ENCODE assay signal across 8 cellular contexts in genomic region chr3:185299918-185300426, GRCh38. TPM values are rescaled to one million over a fixed set of nuclear protein-coding genes. Genes with fewer than 3 reads are reported as not detected.
A peak's percentile ranks its signal among the peaks of the same experiment; 100 is the strongest.
DNase-seq lines count a peak whose midpoint lies in the region; ATAC-seq and TF ChIP-seq lines count a peak whose summit lies in the region.
"Not testable (repeated sequence)": the region's sequence is repeated elsewhere in the genome, so short reads cannot be mapped to it uniquely, and the experiment has no call there.

No MANE protein-coding gene starts in this region.

- H3K9me3 Mint-ChIP-seq in activated CD8-positive, alpha-beta memory T cell treated with anti-CD3 and anti-CD28 coated beads, Interleukin-2, amount 10 ng/mL, durations not matched to agents 7 days and 5 days (ENCODE audit: low read depth); stimulated activated memory B cell treated with anti-CD40 and anti-IgM and Interleukin-4, amounts not matched to agents 10 μg/mL and 1 μg/mL and 100 μg/mL, for 72 hours: not testable (repeated sequence)

- peak; percentile 68 for ATAC-seq in GM18505 (IDR thresholded peaks at IDR 0.05; ENCODE audit: unreplicated experiment)
- ATAC-seq in GM19328 (IDR thresholded peaks at IDR 0.05; ENCODE audit: unreplicated experiment): peak; percentile 68
- peak; percentile 95 for ATAC-seq in GM21619 (IDR thresholded peaks at IDR 0.05; ENCODE audit: unreplicated experiment)
- ATAC-seq in HG02885 (IDR thresholded peaks at IDR 0.05; ENCODE audit: poor library complexity, unreplicated experiment): peak; percentile 89
- peak; percentile 70 for ATAC-seq in HG03432 (IDR thresholded peaks at IDR 0.05; ENCODE audit: unreplicated experiment)
- ATAC-seq in activated CD8-positive, alpha-beta memory T cell treated with anti-CD3 and anti-CD28 coated beads, Interleukin-2, amount 10 ng/mL, durations not matched to agents 7 days and 5 days: not testable (repeated sequence)
- peak; percentile 95 for ATAC-seq in stimulated activated memory B cell treated with anti-CD40 and anti-IgM and Interleukin-4, amounts not matched to agents 10 μg/mL and 1 μg/mL and 100 μg/mL, for 72 hours

- H3K4me3 Mint-ChIP-seq in activated CD8-positive, alpha-beta memory T cell treated with anti-CD3 and anti-CD28 coated beads, Interleukin-2, amount 10 ng/mL, durations not matched to agents 7 days and 5 days: peak overlapping the region; percentile 9
- H3K4me3 Mint-ChIP-seq in stimulated activated memory B cell treated with anti-CD40 and anti-IgM and Interleukin-4, amounts not matched to agents 10 μg/mL and 1 μg/mL and 100 μg/mL, for 72 hours: peak overlapping the region; percentile 51

- not testable (repeated sequence) for H3K27ac Mint-ChIP-seq in activated CD8-positive, alpha-beta memory T cell treated with anti-CD3 and anti-CD28 coated beads, Interleukin-2, amount 10 ng/mL, durations not matched to agents 7 days and 5 days
- H3K27ac Mint-ChIP-seq in stimulated activated memory B cell treated with anti-CD40 and anti-IgM and Interleukin-4, amounts not matched to agents 10 μg/mL and 1 μg/mL and 100 μg/mL, for 72 hours: peak overlapping the region; percentile 75

- H3K4me1 Mint-ChIP-seq in activated CD8-positive, alpha-beta memory T cell treated with anti-CD3 and anti-CD28 coated beads, Interleukin-2, amount 10 ng/mL, durations not matched to agents 7 days and 5 days: peaks cover 19% of the 10 kb centered on the region
- H3K4me1 Mint-ChIP-seq in stimulated activated memory B cell treated with anti-CD40 and anti-IgM and Interleukin-4, amounts not matched to agents 10 μg/mL and 1 μg/mL and 100 μg/mL, for 72 hours: peaks cover 15% of the 10 kb centered on the region

- peak; percentile 34 for DNase-seq in NB4 (ENCODE audit: low read depth)
- not testable (repeated sequence) for DNase-seq in activated CD8-positive, alpha-beta memory T cell treated with anti-CD3 and anti-CD28 coated beads, Interleukin-2, amount 10 ng/mL, durations not matched to agents 7 days and 5 days

- not testable (repeated sequence) for H3K4me3 ChIP-seq in NB4 (ENCODE audit: low read depth, low read length)

- CTCF ChIA-PET in activated CD8-positive, alpha-beta memory T cell treated with anti-CD3 and anti-CD28 coated beads, Interleukin-2, amount 10 ng/mL, durations not matched to agents 7 days and 5 days (lab: Charles Lee): not testable (repeated sequence)

- H3K36me3 Mint-ChIP-seq in activated CD8-positive, alpha-beta memory T cell treated with anti-CD3 and anti-CD28 coated beads, Interleukin-2, amount 10 ng/mL, durations not matched to agents 7 days and 5 days: not testable (repeated sequence)
- peaks cover 33% of the 10 kb centered on the region for H3K36me3 Mint-ChIP-seq in stimulated activated memory B cell treated with anti-CD40 and anti-IgM and Interleukin-4, amounts not matched to agents 10 μg/mL and 1 μg/mL and 100 μg/mL, for 72 hours

- H3K27me3 Mint-ChIP-seq in activated CD8-positive, alpha-beta memory T cell treated with anti-CD3 and anti-CD28 coated beads, Interleukin-2, amount 10 ng/mL, durations not matched to agents 7 days and 5 days; stimulated activated memory B cell treated with anti-CD40 and anti-IgM and Interleukin-4, amounts not matched to agents 10 μg/mL and 1 μg/mL and 100 μg/mL, for 72 hours: not testable (repeated sequence)

- not testable (repeated sequence) for TF ChIP-seq CTCF in NB4 (IDR thresholded peaks at IDR 0.05; ENCODE audit: low read depth, low read length)

- TF ChIP-seq POLR2A in GM18505 (IDR thresholded peaks at IDR 0.05; ENCODE audit: borderline replicate concordance, extremely low read depth, insufficient read depth, insufficient read length); NB4 (IDR thresholded peaks at IDR 0.05; ENCODE audit: extremely low read depth, insufficient read length): not testable (repeated sequence)

RNA-seq across cellular contexts. Expression of gene EHHADH, which starts 46.1 kb away (rescaled TPM):
- 1 to 10 TPM; 3.8 to 4.0 TPM for total RNA-seq in activated CD8-positive, alpha-beta memory T cell treated with anti-CD3 and anti-CD28 coated beads, Interleukin-2, amount 10 ng/mL, durations not matched to agents 7 days and 5 days
